23 cellular contexts compared by ENCODE assay signal in genomic region chr3:24199775-24200247, GRCh38.
A peak's percentile ranks its signal among the peaks of the same experiment; 100 is the strongest.
DNase-seq lines count a peak whose midpoint lies in the region; ATAC-seq and TF ChIP-seq lines count a peak whose summit lies in the region.
"Had no signal": no experiment of that assay in that cellular context is flagged by ENCODE, and none has a peak within 500 bp of the region (broad histone marks: within the 10 kb centered on the region; RNA-seq: fewer than 3 reads in every experiment).

No MANE protein-coding gene starts in this region.

- ATAC-seq in GM19397 (IDR thresholded peaks at IDR 0.05; ENCODE audit: unreplicated experiment), result no peak
- ATAC-seq: activated CD8-positive, alpha-beta T cell treated with anti-CD3 and anti-CD28 coated beads, Interleukin-2, amount 10 ng/mL, durations not matched to agents 7 days and 5 days; activated T-cell treated with anti-CD3 and anti-CD28 coated beads, Interleukin-2, amount 50 U/mL, for 4 hours; body of pancreas; foreskin keratinocyte; HepG2; naive thymus-derived CD4-positive, alpha-beta T cell; right cardiac atrium had no signal

- no peak overlapping the region for H2BK120ac ChIP-seq in trophoblast cell (ENCODE audit: insufficient read depth, low read length, poor library complexity)

- no peak overlapping the region for H2BK12ac ChIP-seq in trophoblast cell (ENCODE audit: low read length)

- H3K9ac ChIP-seq in trophoblast cell (ENCODE audit: low read length), result no peak overlapping the region
- H3K9ac ChIP-seq: BLaER1 had no signal

- no peak overlapping the region for H3K14ac ChIP-seq in trophoblast cell (ENCODE audit: low read length)

- no peak overlapping the region for H4K91ac ChIP-seq in trophoblast cell (ENCODE audit: low read depth, low read length)

- no peak overlapping the region for H3K18ac ChIP-seq in trophoblast cell (ENCODE audit: low read length)

- peaks cover 2 to 3% of the 10 kb centered on the region in 2 experiments for H3K4me1 ChIP-seq in trophoblast cell (ENCODE audit: control insufficient read depth in 1 of 2, insufficient read depth in 2 of 2, low read length in 2 of 2)
- H3K4me1 ChIP-seq: BLaER1, foreskin keratinocyte, SJSA1, tibial nerve had no signal

- H2BK5ac ChIP-seq in trophoblast cell (ENCODE audit: low read depth, low read length, poor library complexity), result no peak overlapping the region

- no peak overlapping the region for H3K23ac ChIP-seq in trophoblast cell (ENCODE audit: low read length)

- H4K12ac ChIP-seq in trophoblast cell (ENCODE audit: low read depth, low read length), result no peak overlapping the region

- peaks cover 0 to 2% of the 10 kb centered on the region in 2 experiments for H3K36me3 ChIP-seq in trophoblast cell (ENCODE audit: control insufficient read depth in 1 of 2, insufficient read depth in 2 of 2, low read length in 2 of 2)
- H3K36me3 ChIP-seq: BLaER1, SJSA1, tibial nerve had no signal

- no peak for TF ChIP-seq CTCF in astrocyte of the cerebellum (IDR thresholded peaks at IDR 0.05; ENCODE audit: low read depth, low read length, missing control alignments)

- H3K4me2 ChIP-seq in trophoblast cell (ENCODE audit: low read length), result no peak overlapping the region
- H3K4me2 ChIP-seq: BLaER1 had no signal

- H2AFZ ChIP-seq in trophoblast cell (ENCODE audit: insufficient read depth, low read length, poor library complexity), result no peak overlapping the region

- no peaks in the 10 kb centered on the region for H3K79me2 ChIP-seq in trophoblast cell (ENCODE audit: control insufficient read depth, insufficient read depth, low read length, poor library complexity)

- H3K79me1 ChIP-seq in trophoblast cell (ENCODE audit: low read length), result peaks cover 3% of the 10 kb centered on the region

- no peak overlapping the region for H2AK5ac ChIP-seq in trophoblast cell (ENCODE audit: low read length)

- peak; percentile 23 for DNase-seq in Daoy (ENCODE audit: low read depth)
- peak; percentile 38 for DNase-seq in LHCN-M2 (ENCODE audit: low read depth)
- DNase-seq in astrocyte of the cerebellum (ENCODE audit: low read depth), result peak; percentile 60
- DNase-seq in trophoblast cell, result no peak
- DNase-seq in OCI-M2 (lab: John Stamatoyannopoulos, UW; ENCODE audit: unreplicated experiment), result no peak
- DNase-seq in 8988T, result no peak
- no peak for DNase-seq in NCI-H2029 (lab: John Stamatoyannopoulos, UW)
- DNase-seq: activated CD8-positive, alpha-beta T cell treated with anti-CD3 and anti-CD28 coated beads, Interleukin-2, amount 10 ng/mL, durations not matched to agents 7 days and 5 days; activated naive CD4-positive, alpha-beta T cell treated with anti-CD3 and anti-CD28 coated beads for 36 hours; activated T-cell treated with anti-CD3 and anti-CD28 coated beads, Interleukin-2, amount 50 U/mL, for 4 hours; body of pancreas; foreskin keratinocyte; naive thymus-derived CD4-positive, alpha-beta T cell; NCI-H1417 treated with DMSO at 0.1 percent for 48 hours; NCI-H2171 treated with DMSO at 0.1 percent for 48 hours; right cardiac atrium; stimulated activated naive CD4-positive, alpha-beta T cell treated with Interleukin-2 at 50 U/mL for 16 hours; T-helper 9 cell had no signal

- peaks cover 5% of the 10 kb centered on the region for H3K9me3 ChIP-seq in trophoblast cell (ENCODE audit: insufficient read depth, low read depth, low read length)
- H3K9me3 ChIP-seq: body of pancreas, SJSA1 had no signal

- in situ Hi-C loops in astrocyte of the cerebellum (cut with HindIII; ENCODE audit: low sequenced_read_pairs), result no loop called here

- no peaks in the 10 kb centered on the region for H3K27me3 ChIP-seq in trophoblast cell (ENCODE audit: insufficient read depth, low read length)
- H3K27me3 ChIP-seq: BLaER1, body of pancreas, foreskin keratinocyte, SJSA1, tibial nerve had no signal

- H3K4me3 ChIP-seq in astrocyte of the cerebellum (ENCODE audit: low read depth, low read length), result no peak overlapping the region
- no peak overlapping the region for H3K4me3 ChIP-seq in trophoblast cell (ENCODE audit: low read depth, low read length)
- H3K4me3 ChIP-seq: BLaER1, body of pancreas, SJSA1, tibial nerve had no signal

- no peak overlapping the region for H4K8ac ChIP-seq in trophoblast cell (ENCODE audit: low read depth, low read length)

- peak overlapping the region; percentile 20 for H3K27ac ChIP-seq in trophoblast cell (ENCODE audit: low read depth, low read length)
- H3K27ac ChIP-seq: BLaER1, body of pancreas, foreskin keratinocyte, SJSA1, tibial nerve had no signal

- H3K4ac ChIP-seq in trophoblast cell (ENCODE audit: low read depth, low read length), result no peak overlapping the region

- WGBS in trophoblast cell (ENCODE audit: extremely low coverage, insufficient coverage, insufficient read length), result no CpG with 5 or more reads among the region's 5 CpGs

Comparison
In these comparisons a context has a peak if more than half of its experiments do, and no peak if none do; other contexts are left out.
1. DNase-seq: peak in Daoy (single experiment), LHCN-M2 (single experiment) and astrocyte of the cerebellum (single experiment); none in trophoblast cell (0 of 2), OCI-M2 (single experiment), 8988T (single experiment) and NCI-H2029 (single experiment).